Comparison of ENCODE assay signal across 1 cellular context in genomic region chr5:143576721-143577484, GRCh38.
TF ChIP-seq lines count a peak whose summit lies in the region.

No MANE protein-coding gene starts in this region.

TF ChIP-seq in HepG2, 621 proteins besides CTCF, POLR2A, EP300 and RAD21 (continued from another document):
- TF ChIP-seq ZUFSP (CRISPR knock-in tag; IDR thresholded peaks at IDR 0.05; ENCODE audit: borderline replicate concordance) (no peak), ARID5B (CRISPR knock-in tag; IDR thresholded peaks at IDR 0.05) (no peak), JDP2 (CRISPR knock-in tag; IDR thresholded peaks at IDR 0.05; ENCODE audit: borderline replicate concordance) (no peak), ATF7 (IDR thresholded peaks at IDR 0.05) (no peak), ATF7 (CRISPR knock-in tag; IDR thresholded peaks at IDR 0.05) (no peak), HINFP (CRISPR knock-in tag; IDR thresholded peaks at IDR 0.05; ENCODE audit: low read depth) (no peak), ZNF563 (CRISPR knock-in tag; IDR thresholded peaks at IDR 0.05) (no peak), FOXO4 (CRISPR knock-in tag; conservative IDR thresholded peaks at IDR 0.05) (no peak), TIGD3 (CRISPR knock-in tag; IDR thresholded peaks at IDR 0.05; ENCODE audit: borderline replicate concordance) (no peak), PRDM15 (CRISPR knock-in tag; IDR thresholded peaks at IDR 0.05) (no peak), ZNF782 (CRISPR knock-in tag; IDR thresholded peaks at IDR 0.05; ENCODE audit: borderline replicate concordance) (no peak), SRSF4 (IDR thresholded peaks at IDR 0.05; ENCODE audit: low read depth, low read length, poor library complexity, severe bottlenecking) (no peak), CEBPZ (IDR thresholded peaks at IDR 0.05; ENCODE audit: low read length) (no peak)
TF ChIP-seq in HepG2: peak in this region for 0.
